ENCODE assay signal across 10 cellular contexts in the genomic region with DNA sequence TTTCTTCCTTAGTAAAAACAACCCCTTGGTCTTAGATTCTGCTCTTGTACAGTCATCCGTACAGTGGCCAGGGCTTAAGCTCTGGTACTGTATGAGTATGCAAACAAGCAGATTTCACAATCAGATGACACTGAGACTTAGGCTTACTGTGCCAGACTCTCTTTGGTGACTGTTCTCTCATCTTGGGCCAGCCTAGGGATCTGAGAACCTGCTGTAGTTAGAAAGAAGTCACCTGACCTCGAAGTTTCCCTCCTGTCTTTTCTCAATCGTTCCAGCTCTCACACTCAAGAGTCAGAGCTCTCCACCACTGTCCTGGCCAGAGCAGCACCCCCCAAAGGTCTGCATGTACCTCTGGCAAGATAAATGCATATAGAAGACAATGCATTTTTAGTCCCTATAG.
DNase-seq lines count a peak whose midpoint lies in the region; ATAC-seq and TF ChIP-seq lines count a peak whose summit lies in the region.
"Had no signal": no experiment of that assay in that cellular context is flagged by ENCODE, and none has a peak within 500 bp of the region (broad histone marks: within the 10 kb centered on the region; RNA-seq: fewer than 3 reads in every experiment).

No MANE protein-coding gene starts in this region.

- no peak overlapping the region for H3K27ac Mint-ChIP-seq in naive thymus-derived CD4-positive, alpha-beta T cell
- no peak overlapping the region for H3K27ac Mint-ChIP-seq in Calu3 (ENCODE audit: unreplicated experiment)

- H3K9me3 ChIP-seq in Karpas-422 (ENCODE audit: low read length) = no peaks in the 10 kb centered on the region
- no peaks in the 10 kb centered on the region for H3K9me3 ChIP-seq in naive thymus-derived CD4-positive, alpha-beta T cell (ENCODE audit: control insufficient read depth in 2 of 3, low read length in 3 of 3)
- H3K9me3 ChIP-seq: BLaER1 had no signal

- H3K9ac ChIP-seq in Karpas-422 (ENCODE audit: low read length) = peak overlapping the region; percentile 30; the same call in 1 of the 2 replicates
- H3K9ac ChIP-seq: BLaER1, parathyroid adenoma had no signal

- no peak overlapping the region for H3K4me3 Mint-ChIP-seq in naive thymus-derived CD4-positive, alpha-beta T cell
- no peak overlapping the region for H3K4me3 Mint-ChIP-seq in Calu3 (ENCODE audit: low read depth, unreplicated experiment)

- H3K9me2 ChIP-seq in Karpas-422 (replicated peaks; ENCODE audit: insufficient read depth, low read length) = no peaks in the 10 kb centered on the region

- H3K27me3 ChIP-seq in Karpas-422 (ENCODE audit: low read length) = no peaks in the 10 kb centered on the region
- H3K27me3 ChIP-seq in naive thymus-derived CD4-positive, alpha-beta T cell (ENCODE audit: control insufficient read depth in 2 of 2, insufficient read depth in 2 of 2, low read length in 2 of 2) = no peaks in the 10 kb centered on the region
- H3K27me3 ChIP-seq: BLaER1 had no signal

- no peaks in the 10 kb centered on the region for H3K79me2 ChIP-seq in Karpas-422 (ENCODE audit: low read length)
- H3K79me2 ChIP-seq: parathyroid adenoma had no signal

- peak overlapping the region; percentile 12 for H3K27ac ChIP-seq in Karpas-422 (ENCODE audit: low read length)
- H3K27ac ChIP-seq in naive thymus-derived CD4-positive, alpha-beta T cell (ENCODE audit: low read depth, low read length) = no peak overlapping the region
- H3K27ac ChIP-seq: BLaER1, parathyroid adenoma had no signal

- H4K20me1 ChIP-seq in Karpas-422 (ENCODE audit: insufficient read depth, low read depth, low read length) = no peaks in the 10 kb centered on the region

- H3K9me3 Mint-ChIP-seq in naive thymus-derived CD4-positive, alpha-beta T cell = no peaks in the 10 kb centered on the region
- H3K9me3 Mint-ChIP-seq in Calu3 (ENCODE audit: low read depth, unreplicated experiment) = no peaks in the 10 kb centered on the region

- peaks cover 0 to 47% (median 12%) of the 10 kb centered on the region in 7 donors for H3K4me1 Mint-ChIP-seq in naive thymus-derived CD4-positive, alpha-beta T cell
- H3K4me1 Mint-ChIP-seq in Calu3 (ENCODE audit: low read depth, unreplicated experiment) = no peaks in the 10 kb centered on the region

- CTCF ChIA-PET in naive thymus-derived CD4-positive, alpha-beta T cell (lab: Charles Lee) = interaction anchor here (0.5 kb wide), 1 partner anchor 404 kb away, joined by 3 read pairs; no protein-coding TSS in a partner anchor
- CTCF ChIA-PET in Calu3 (lab: Charles Lee) = no interaction called here

- H3K36me3 Mint-ChIP-seq in naive thymus-derived CD4-positive, alpha-beta T cell = no peaks in the 10 kb centered on the region
- no peaks in the 10 kb centered on the region for H3K36me3 Mint-ChIP-seq in Calu3 (ENCODE audit: insufficient read depth, unreplicated experiment)

- no peak for TF ChIP-seq CTCF in choroid plexus epithelial cell (conservative IDR thresholded peaks at IDR 0.05; ENCODE audit: low read depth, low read length)
- no peak for TF ChIP-seq CTCF in Calu3 (IDR thresholded peaks at IDR 0.05; ENCODE audit: unreplicated experiment)

- no TSS peak for BruUV-seq in Calu3 (replicated peaks; lab: Mats Ljungman, UMichigan)

- no peaks in the 10 kb centered on the region for H3K36me3 ChIP-seq in Karpas-422 (ENCODE audit: insufficient read depth, low read length)
- H3K36me3 ChIP-seq in naive thymus-derived CD4-positive, alpha-beta T cell (ENCODE audit: control insufficient read depth in 2 of 3, insufficient read depth in 3 of 3, low read length in 3 of 3) = no peaks in the 10 kb centered on the region

- peak overlapping the region; percentile 49 for H3K4me2 ChIP-seq in Karpas-422 (ENCODE audit: low read depth, low read length, poor library complexity, severe bottlenecking)
- H3K4me2 ChIP-seq: BLaER1 had no signal

- peaks cover 15 to 36% (median 29%) of the 10 kb centered on the region in 5 donors for H3K27me3 Mint-ChIP-seq in naive thymus-derived CD4-positive, alpha-beta T cell
- H3K27me3 Mint-ChIP-seq in Calu3 (ENCODE audit: unreplicated experiment) = no peaks in the 10 kb centered on the region

- no peak overlapping the region for H3K4me3 ChIP-seq in Karpas-422 (ENCODE audit: low read length)
- no peak overlapping the region for H3K4me3 ChIP-seq in choroid plexus epithelial cell (ENCODE audit: low read depth, low read length)
- H3K4me3 ChIP-seq in naive thymus-derived CD4-positive, alpha-beta T cell (ENCODE audit: low read length) = no peak overlapping the region
- H3K4me3 ChIP-seq: BLaER1 had no signal

- DNase-seq in SKM-1 treated with dmso at 0.1 percent for 144 hours (lab: John Stamatoyannopoulos, UW; ENCODE audit: unreplicated experiment) = peak; percentile 18
- DNase-seq in SKM-1 (lab: John Stamatoyannopoulos, UW; ENCODE audit: unreplicated experiment) = no peak
- DNase-seq in Karpas-422 = peak; percentile 78
- DNase-seq in choroid plexus epithelial cell (ENCODE audit: low read depth) = peak; percentile 92
- DNase-seq in naive thymus-derived CD4-positive, alpha-beta T cell = no peak
- no peak for DNase-seq in NCI-H1105 (lab: John Stamatoyannopoulos, UW)
- no peak for DNase-seq in Calu3
- DNase-seq in DMS79 treated with DMSO at 0.1 percent for 48 hours (lab: John Stamatoyannopoulos, UW) = no peak

- H3K4me1 ChIP-seq in Karpas-422 (ENCODE audit: low read length) = peaks cover 64% of the 10 kb centered on the region
- H3K4me1 ChIP-seq in naive thymus-derived CD4-positive, alpha-beta T cell (ENCODE audit: control insufficient read depth in 2 of 2, insufficient read depth in 2 of 2, low read length in 2 of 2) = peaks cover 0 to 26% of the 10 kb centered on the region in 2 donors
- H3K4me1 ChIP-seq: parathyroid adenoma had no signal

- POLR2A ChIA-PET in naive thymus-derived CD4-positive, alpha-beta T cell (lab: Charles Lee) = no interaction called here

- H2AFZ ChIP-seq in Karpas-422 (ENCODE audit: low read length) = no peak overlapping the region
- H2AFZ ChIP-seq: parathyroid adenoma had no signal

- peak; percentile 77 for ATAC-seq in naive thymus-derived CD4-positive, alpha-beta T cell

- intact Hi-C loops in naive thymus-derived CD4-positive, alpha-beta T cell (cut with micrococcal nuclease) = no loop called here
- intact Hi-C loops in Calu3 (cut with micrococcal nuclease; ENCODE audit: unreplicated experiment) = no loop called here

Comparison
In these comparisons a context has a peak if more than half of its experiments do, and no peak if none do; other contexts are left out.
1. DNase-seq: peak in SKM-1 treated with dmso at 0.1 percent for 144 hours (single experiment), Karpas-422 (single experiment) and choroid plexus epithelial cell (single experiment); none in SKM-1 (single experiment), naive thymus-derived CD4-positive, alpha-beta T cell (0 of 9), NCI-H1105 (single experiment), Calu3 (single experiment) and DMS79 treated with DMSO at 0.1 percent for 48 hours (single experiment).